1 cellular context compared by ENCODE assay signal in the genomic region with DNA sequence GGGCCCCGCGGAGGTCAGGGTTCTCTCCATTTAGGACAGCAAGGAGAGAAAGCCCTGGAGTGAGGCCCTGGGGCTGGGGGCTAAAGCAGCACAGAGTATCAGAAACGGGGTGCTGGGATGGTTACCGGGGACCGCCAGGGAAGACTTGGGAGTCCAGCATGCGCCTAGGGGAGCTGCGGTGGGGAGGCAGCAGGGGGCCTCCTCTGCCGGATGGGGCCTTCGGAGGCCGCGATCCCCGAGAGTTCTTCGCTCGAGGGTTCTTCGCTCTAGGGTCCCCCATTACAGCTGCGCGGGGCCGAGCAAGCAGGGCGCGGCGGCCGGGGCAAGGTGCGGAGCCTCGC.
TF ChIP-seq lines count a peak whose summit lies in the region.

No MANE protein-coding gene starts in this region.

TF ChIP-seq in H1, 55 proteins besides CTCF, POLR2A, EP300 and RAD21:
- TF ChIP-seq SUZ12 (IDR thresholded peaks at IDR 0.05; ENCODE audit: low read length): peak; percentile 58; the same call in 1 of the 2 replicates
- TF ChIP-seq ASH2L (IDR thresholded peaks at IDR 0.05; ENCODE audit: low read length): peak; percentile 25
- TF ChIP-seq RXRA (IDR thresholded peaks at IDR 0.05; ENCODE audit: insufficient read depth, low read depth, low read length): no peak
- no peak for TF ChIP-seq TAF7 (optimal IDR thresholded peaks at IDR 0.05; ENCODE audit: borderline replicate concordance, low read depth, low read length)
- no peak for TF ChIP-seq POU5F1 (IDR thresholded peaks at IDR 0.05; ENCODE audit: low read depth, low read length)
- TF ChIP-seq CHD1 (IDR thresholded peaks at IDR 0.05; ENCODE audit: low read depth, low read length): no peak
- TF ChIP-seq TBP (IDR thresholded peaks at IDR 0.05; ENCODE audit: low read depth, low read length): no peak
